Comparison of ENCODE assay signal across 21 cellular contexts in the genomic region with DNA sequence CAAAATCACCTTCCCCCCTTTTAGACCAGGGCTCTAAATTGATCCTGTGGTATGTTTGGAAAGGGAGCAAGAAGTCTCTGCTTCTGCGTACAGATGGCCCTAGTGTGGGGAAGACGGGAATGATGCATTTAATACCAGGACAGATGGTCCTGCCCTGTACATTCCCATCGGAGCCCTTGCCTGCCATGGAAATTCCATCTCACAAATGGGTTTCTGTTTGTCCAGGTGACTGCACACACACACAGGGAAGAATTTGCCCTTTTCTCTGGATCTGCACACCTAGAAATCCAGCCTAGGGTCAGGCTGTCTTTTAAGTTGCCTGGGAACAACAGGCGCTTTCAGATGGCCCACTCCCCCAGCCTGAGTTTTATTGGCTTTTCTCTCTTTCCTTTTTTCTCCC. TPM values are rescaled to one million over a fixed set of nuclear protein-coding genes. Genes with fewer than 3 reads are reported as not detected.
A peak's percentile ranks its signal among the peaks of the same experiment; 100 is the strongest.
DNase-seq lines count a peak whose midpoint lies in the region; ATAC-seq and TF ChIP-seq lines count a peak whose summit lies in the region.
"Had no signal": no experiment of that assay in that cellular context is flagged by ENCODE, and none has a peak within 500 bp of the region (broad histone marks: within the 10 kb centered on the region; RNA-seq: fewer than 3 reads in every experiment).

No MANE protein-coding gene starts in this region.

- no peak overlapping the region for H3K9ac ChIP-seq in SK-N-SH

- H3K4me3 ChIP-seq in GM23338 (no peak overlapping the region), dorsolateral prefrontal cortex (peak overlapping the region in 33 of 59 donors; percentile 2 to 54 (median 33)), SK-N-SH (ENCODE audit: low read depth in 2 of 2, low read length in 1 of 2) (no peak overlapping the region)

- TF ChIP-seq CTCF in GM23338 (conservative IDR thresholded peaks at IDR 0.05; ENCODE audit: low read depth in 2 of 2) (no peak), dorsolateral prefrontal cortex (IDR thresholded peaks at IDR 0.05 in 54 of 56, conservative IDR thresholded peaks at IDR 0.05 in 2 of 56; ENCODE audit: low read depth in 1 of 56, partially characterized antibody in 56 of 56) (no peak), progenitor cell of endocrine pancreas (IDR thresholded peaks at IDR 0.05; ENCODE audit: unreplicated experiment) (no peak), SK-N-SH (IDR thresholded peaks at IDR 0.05) (no peak), GM13976 (IDR thresholded peaks at IDR 0.05; ENCODE audit: borderline replicate concordance, control extremely low read depth, extremely low read depth, insufficient read depth, missing control alignments) (no peak)

- H3K27me3 Mint-ChIP-seq in GM23338 (ENCODE audit: insufficient read depth, low read depth, poor library complexity), result peaks cover 4% of the 10 kb centered on the region
- peaks cover 47% of the 10 kb centered on the region for H3K27me3 Mint-ChIP-seq in progenitor cell of endocrine pancreas

- H3K27ac ChIP-seq in GM23338 (ENCODE audit: low read depth) (no peak overlapping the region), dorsolateral prefrontal cortex (peak overlapping the region in 8 of 59 donors; percentile 5 to 46 (median 25)), SK-N-SH (ENCODE audit: low read depth in 2 of 2, low read length in 1 of 2) (no peak overlapping the region)

- intact Hi-C loops in dorsolateral prefrontal cortex (cut with DNase I), result no loop called here

- POLR2A ChIA-PET in SK-N-SH (lab: Yijun Ruan, JAX), result no interaction called here

- H3K9me3 ChIP-seq in SK-N-SH, result no peaks in the 10 kb centered on the region
- H3K9me3 ChIP-seq: BE2C had no signal

- H3K36me3 ChIP-seq in GM23338 (ENCODE audit: insufficient read depth), result no peaks in the 10 kb centered on the region
- H3K36me3 ChIP-seq in SK-N-SH (replicated peaks in 1 of 2; ENCODE audit: control insufficient read depth in 1 of 2, insufficient read depth in 2 of 2, low read length in 1 of 2), result no peaks in the 10 kb centered on the region
- H3K36me3 ChIP-seq: BE2C had no signal

- H3K9me2 ChIP-seq in GM23338 (ENCODE audit: insufficient read depth) (peaks cover 5% of the 10 kb centered on the region), SK-N-SH (no peaks in the 10 kb centered on the region)

- H3K27ac Mint-ChIP-seq in GM23338 (no peak overlapping the region), progenitor cell of endocrine pancreas (peak overlapping the region; percentile 80)
- H3K27ac Mint-ChIP-seq: CD4-positive, CD25-positive, alpha-beta regulatory T cell had no signal

- H3K4me1 ChIP-seq in GM23338 (ENCODE audit: insufficient read depth) (no peaks in the 10 kb centered on the region; the same call in 1 of the 2 replicates), SK-N-SH (ENCODE audit: control insufficient read depth in 1 of 2, insufficient read depth in 2 of 2, low read depth in 1 of 2, low read length in 1 of 2) (peaks cover 0 to 4% of the 10 kb centered on the region in 2 experiments; a peak in 1 of 4 replicates)
- H3K4me1 ChIP-seq: BE2C had no signal

- DNase-seq in GM23338 (ENCODE audit: low spot score), result no peak
- peak; percentile 81 for DNase-seq in NCI-H524 treated with DMSO at 0.1 percent for 48 hours (lab: John Stamatoyannopoulos, UW)
- no peak for DNase-seq in dorsolateral prefrontal cortex
- DNase-seq in progenitor cell of endocrine pancreas (ENCODE audit: low spot score, unreplicated experiment), result no peak
- no peak for DNase-seq in HCEC 1CT
- no peak for DNase-seq in SK-N-SH
- DNase-seq in GM13976 (ENCODE audit: low spot score), result no peak
- DNase-seq: BE2C; CD4-positive, CD25-positive, alpha-beta regulatory T cell; COR-L47; DMS153; GDM1; MM.1S; NCI-H1092; NCI-H1436 treated with DMSO at 0.1 percent for 48 hours; NCI-H2081 treated with DMSO at 0.1 percent for 48 hours; NCI-H345; PC-3; RPMI8226 had no signal

- CTCF ChIA-PET in SK-N-SH (lab: Yijun Ruan, JAX), result no interaction called here

- H3K36me3 Mint-ChIP-seq in GM23338 (ENCODE audit: low read depth), result no peaks in the 10 kb centered on the region
- no peaks in the 10 kb centered on the region for H3K36me3 Mint-ChIP-seq in progenitor cell of endocrine pancreas (ENCODE audit: insufficient read depth)
- H3K36me3 Mint-ChIP-seq: CD4-positive, CD25-positive, alpha-beta regulatory T cell had no signal

- H3K4me2 ChIP-seq in GM23338 (no peak overlapping the region), SK-N-SH (no peak overlapping the region)

- H2AFZ ChIP-seq in GM23338 (peak overlapping the region; percentile 33; the same call in 1 of the 2 replicates), SK-N-SH (ENCODE audit: low read depth) (no peak overlapping the region)

- H4K20me1 ChIP-seq in GM23338 (replicated peaks; ENCODE audit: insufficient read depth) (no peaks in the 10 kb centered on the region), SK-N-SH (ENCODE audit: insufficient read depth) (no peaks in the 10 kb centered on the region)

- no peaks in the 10 kb centered on the region for H3F3A ChIP-seq in GM23338 (replicated peaks; ENCODE audit: low read depth)
- no peaks in the 10 kb centered on the region for H3F3A ChIP-seq in SK-N-SH (replicated peaks; ENCODE audit: insufficient read depth)

- H3K4me3 Mint-ChIP-seq in GM23338 (no peak overlapping the region), progenitor cell of endocrine pancreas (ENCODE audit: low read depth) (no peak overlapping the region)
- H3K4me3 Mint-ChIP-seq: CD4-positive, CD25-positive, alpha-beta regulatory T cell had no signal

- H3K79me2 ChIP-seq in GM23338 (replicated peaks; ENCODE audit: insufficient read depth), result no peaks in the 10 kb centered on the region
- no peaks in the 10 kb centered on the region for H3K79me2 ChIP-seq in SK-N-SH (ENCODE audit: insufficient read depth)

- H3K4me1 Mint-ChIP-seq in GM23338 (peaks cover 2% of the 10 kb centered on the region; the same call in 1 of the 3 replicates), progenitor cell of endocrine pancreas (ENCODE audit: low read depth) (peaks cover 16% of the 10 kb centered on the region)
- H3K4me1 Mint-ChIP-seq: CD4-positive, CD25-positive, alpha-beta regulatory T cell had no signal

- 35% methylated on average over 4 of the region's 4 CpGs for WGBS in SK-N-SH (ENCODE audit: low lambda C conversion rate)

- ATAC-seq in GM23338, result no peak
- ATAC-seq: PC-3 had no signal

- no peaks in the 10 kb centered on the region for H3K9me3 Mint-ChIP-seq in GM23338
- H3K9me3 Mint-ChIP-seq in progenitor cell of endocrine pancreas (ENCODE audit: low read depth), result no peaks in the 10 kb centered on the region
- H3K9me3 Mint-ChIP-seq: CD4-positive, CD25-positive, alpha-beta regulatory T cell had no signal

- no peak for TF ChIP-seq RAD21 in SK-N-SH (IDR thresholded peaks at IDR 0.05; ENCODE audit: low read length)

- TF ChIP-seq EP300 in SK-N-SH (IDR thresholded peaks at IDR 0.05; ENCODE audit: borderline replicate concordance in 1 of 2, low read depth in 1 of 2, low read length in 1 of 2), result no peak

- no peaks in the 10 kb centered on the region for H3K27me3 ChIP-seq in GM23338 (ENCODE audit: insufficient read depth)
- H3K27me3 ChIP-seq in dorsolateral prefrontal cortex, result peaks cover 0 to 54% (median 0%) of the 10 kb centered on the region in 45 donors
- H3K27me3 ChIP-seq in SK-N-SH (ENCODE audit: insufficient read depth), result peaks cover 36% of the 10 kb centered on the region; the same call in 1 of the 2 replicates

- in situ Hi-C loops in GM13976 (cut with MboI; ENCODE audit: low sequenced_read_pairs, unreplicated experiment), result no loop called here

TF ChIP-seq in GM23338, 12 proteins besides CTCF, POLR2A, EP300 and RAD21 (continues in another document):
- TF ChIP-seq STAT1 (IDR thresholded peaks at IDR 0.05; ENCODE audit: unreplicated experiment) (no peak), EZH2 (IDR thresholded peaks at IDR 0.05; ENCODE audit: low read depth, unreplicated experiment) (no peak), ZNF331 (CRISPR knock-in tag; IDR thresholded peaks at IDR 0.05; ENCODE audit: low read depth) (no peak), ZNF114 (CRISPR knock-in tag; IDR thresholded peaks at IDR 0.05) (no peak), JUNB (IDR thresholded peaks at IDR 0.05; ENCODE audit: unreplicated experiment) (no peak), NANOG (IDR thresholded peaks at IDR 0.05; ENCODE audit: borderline replicate concordance) (no peak), CREB1 (CRISPR knock-in tag; IDR thresholded peaks at IDR 0.05; ENCODE audit: low read depth) (no peak), POLR2AphosphoS5 (IDR thresholded peaks at IDR 0.05; ENCODE audit: low read depth) (no peak)

TF ChIP-seq in SK-N-SH, 30 proteins besides CTCF, POLR2A, EP300 and RAD21:
- TF ChIP-seq MXI1 (IDR thresholded peaks at IDR 0.05; ENCODE audit: low read depth, low read length) (no peak), CHD2 (IDR thresholded peaks at IDR 0.05; ENCODE audit: low read length, partially characterized antibody) (no peak), RCOR1 (IDR thresholded peaks at IDR 0.05; ENCODE audit: low read length) (no peak), YY1 (IDR thresholded peaks at IDR 0.05; ENCODE audit: low read depth) (no peak)
TF ChIP-seq in SK-N-SH: peak in this region for 0.

RNA-seq across cellular contexts. Expression of gene MAS1, which starts 1.3 kb away (rescaled TPM):
- 0.03 and 0.08 TPM in 2 replicates for total RNA-seq in GM23338 (2014; rRNA removed; shearing (Covaris generic))
- polyA plus RNA-seq in GM23338 (2016; fragmentation: Nextera tagmentation; extraction: Ambion mirVana) (not detected in 2 replicates), SK-N-SH (2012; rRNA removed) (not detected in 2 replicates)
- total RNA-seq in dorsolateral prefrontal cortex (10 to 100 TPM in 6 of 120 experiments, 1 to 10 TPM in 114; 1.5 to 11.9 (median 6.5) TPM), progenitor cell of endocrine pancreas (not detected in 2 replicates)
- polyA plus RNA-seq in SK-N-SH (2012; cell fraction: cytosol; rRNA removed), result not detected in 2 replicates
- not detected in 2 replicates for polyA plus RNA-seq in SK-N-SH (2012; cell fraction: nucleus; rRNA removed)
- total RNA-seq: CD4-positive, CD25-positive, alpha-beta regulatory T cell; Daoy; LHCN-M2; PC-3 had no signal
- polyA plus RNA-seq: CD4-positive, CD25-positive, alpha-beta regulatory T cell had no signal

Comparison
In these comparisons a context has a peak if more than half of its experiments do, and no peak if none do; other contexts are left out.
1. H3K4me3 ChIP-seq: peak in dorsolateral prefrontal cortex (33 of 59); none in GM23338 (single experiment) and SK-N-SH (0 of 2).